In genomic region chr15:67836134-67836455, GRCh38 we compare ENCODE assay signal across 9 cellular contexts. TPM values are rescaled to one million over a fixed set of nuclear protein-coding genes. Genes with fewer than 3 reads are reported as not detected.
DNase-seq lines count a peak whose midpoint lies in the region; ATAC-seq and TF ChIP-seq lines count a peak whose summit lies in the region.
"Had no signal": no experiment of that assay in that cellular context is flagged by ENCODE, and none has a peak within 500 bp of the region (broad histone marks: within the 10 kb centered on the region; RNA-seq: fewer than 3 reads in every experiment).

No MANE protein-coding gene starts in this region.

- peaks cover 88% of the 10 kb centered on the region for H3K27me3 ChIP-seq in HUES48 (ENCODE audit: control insufficient read depth, insufficient read depth, low read length)

- H3K4me3 Mint-ChIP-seq in naive thymus-derived CD8-positive, alpha-beta T cell, result peak overlapping the region; percentile 77 to 89 (median 85)

- no peak overlapping the region for H3K9ac ChIP-seq in HUES48 (ENCODE audit: low read depth, low read length)

- H3K4me1 ChIP-seq in HUES48 (ENCODE audit: control insufficient read depth, insufficient read depth, low read length), result peaks cover 43% of the 10 kb centered on the region

- H3K27ac ChIP-seq in HUES48 (ENCODE audit: low read depth, low read length), result no peak overlapping the region
- H3K27ac ChIP-seq in coronary artery, result no peak overlapping the region

- H3K9me3 Mint-ChIP-seq in naive thymus-derived CD8-positive, alpha-beta T cell, result peaks cover 0 to 5% (median 2%) of the 10 kb centered on the region in 9 donors

- H3K27me3 Mint-ChIP-seq in naive thymus-derived CD8-positive, alpha-beta T cell, result peaks cover 17 to 56% (median 33%) of the 10 kb centered on the region in 5 donors

- DNase-seq in AG10803 (ENCODE audit: low read depth) (no peak), coronary artery (ENCODE audit: low spot score) (no peak), NCI-H2081 (lab: John Stamatoyannopoulos, UW) (no peak), NCI-H187 (lab: John Stamatoyannopoulos, UW) (no peak), ecto neural progenitor cell (ENCODE audit: low spot score) (no peak)
- DNase-seq in naive thymus-derived CD8-positive, alpha-beta T cell, result no peak

- TF ChIP-seq CTCF in AG10803 (conservative IDR thresholded peaks at IDR 0.05; ENCODE audit: low read length) (no peak), coronary artery (IDR thresholded peaks at IDR 0.05) (no peak)

- POLR2A ChIA-PET in naive thymus-derived CD8-positive, alpha-beta T cell (lab: Charles Lee), result interaction anchor here (1.0 to 2.4 kb wide), 3 partner anchors 53 to 378 kb away, joined by 4 to 20 read pairs (median 6); partner anchors contain the start of gene MAP2K5

- peaks cover 0 to 4% (median 0%) of the 10 kb centered on the region in 3 donors for H3K36me3 Mint-ChIP-seq in naive thymus-derived CD8-positive, alpha-beta T cell

- peaks cover 25 to 62% (median 55%) of the 10 kb centered on the region in 4 donors for H3K4me1 Mint-ChIP-seq in naive thymus-derived CD8-positive, alpha-beta T cell

- peak overlapping the region in 2 of 10 donors; percentile 69 to 93 for H3K27ac Mint-ChIP-seq in naive thymus-derived CD8-positive, alpha-beta T cell

- no peak for ATAC-seq in naive thymus-derived CD8-positive, alpha-beta T cell
- no peak for ATAC-seq in GM21447 (IDR thresholded peaks at IDR 0.05; ENCODE audit: unreplicated experiment)

- peak overlapping the region; percentile 50 for H3K4me3 ChIP-seq in AG10803 (ENCODE audit: low read length)
- H3K4me3 ChIP-seq in HUES48 (ENCODE audit: low read depth, low read length), result peak overlapping the region; percentile 57
- H3K4me3 ChIP-seq in coronary artery, result peak overlapping the region; percentile 66

- H3K36me3 ChIP-seq in HUES48 (ENCODE audit: control insufficient read depth, insufficient read depth, low read length), result no peaks in the 10 kb centered on the region

- no peaks in the 10 kb centered on the region for H3K9me3 ChIP-seq in HUES48 (ENCODE audit: control insufficient read depth, insufficient read depth, low read length)

RNA-seq across cellular contexts. Expression of gene RNU6-1, which starts 3.8 kb away (rescaled TPM):
- not detected for total RNA-seq in naive thymus-derived CD8-positive, alpha-beta T cell
- polyA plus RNA-seq in naive thymus-derived CD8-positive, alpha-beta T cell, result not detected
- total RNA-seq: M059J had no signal

RNA-seq across cellular contexts. Expression of gene SKOR1, which starts 10.8 kb away (rescaled TPM):
- 1 to 10 TPM; 1.0 to 1.4 TPM for total RNA-seq in naive thymus-derived CD8-positive, alpha-beta T cell
- under 1 TPM in 1 of 3 donors, not detected in 2; 0.05 TPM for polyA plus RNA-seq in naive thymus-derived CD8-positive, alpha-beta T cell
